Comparison of ENCODE assay signal across 8 cellular contexts in the genomic region with DNA sequence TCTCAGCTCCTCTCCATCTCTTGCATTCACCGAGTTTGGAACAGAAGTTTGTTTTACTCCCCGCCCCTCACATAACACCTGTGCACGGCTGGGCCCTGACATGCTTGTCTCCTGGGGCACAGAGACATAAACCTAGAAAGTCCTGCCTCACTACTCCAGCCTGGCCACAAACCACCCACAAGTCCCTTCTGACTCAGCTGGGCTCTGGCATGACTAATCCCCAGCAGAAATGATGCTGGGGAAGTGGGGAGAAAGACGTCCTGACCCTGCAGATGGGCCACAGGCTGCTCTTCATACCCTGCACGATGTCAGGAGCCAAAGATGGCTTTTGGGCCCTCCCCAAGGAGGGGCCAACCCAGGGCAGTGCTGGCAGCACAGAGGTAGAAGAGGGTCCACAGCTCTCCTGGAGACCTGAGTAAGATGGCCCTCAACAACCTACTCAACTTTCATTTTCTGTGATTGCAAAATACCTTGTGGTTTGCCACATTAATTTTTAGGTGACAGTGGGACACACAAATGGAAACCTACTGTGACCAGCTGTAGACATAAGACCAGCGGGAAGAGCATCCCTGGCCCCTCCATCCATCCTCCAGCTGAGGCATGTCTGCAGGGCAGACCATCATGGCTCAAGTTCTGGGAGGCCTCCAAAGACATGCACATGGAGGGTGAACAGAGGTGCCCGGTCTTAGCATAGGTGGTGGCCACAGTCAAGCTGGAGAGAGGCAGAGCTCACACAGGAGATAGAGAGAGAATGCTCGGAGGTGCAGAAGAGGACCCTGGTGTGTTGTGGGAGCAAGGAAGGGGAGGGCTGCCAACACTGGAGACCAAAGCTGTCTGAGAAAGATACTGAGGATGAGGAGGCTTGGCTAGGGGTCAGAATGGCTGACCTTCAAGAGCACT. TPM values are rescaled to one million over a fixed set of nuclear protein-coding genes. Genes with fewer than 3 reads are reported as not detected.
DNase-seq lines count a peak whose midpoint lies in the region; ATAC-seq and TF ChIP-seq lines count a peak whose summit lies in the region.

No MANE protein-coding gene starts in this region.

- POLR2A ChIA-PET in CD8-positive, alpha-beta T cell (lab: Charles Lee): interaction anchor here (0.7 to 1.6 kb wide), 5 partner anchors 15 to 97 kb away, joined by 3 to 10 read pairs (median 3); no protein-coding TSS in a partner anchor

- H3K27ac Mint-ChIP-seq in CD8-positive, alpha-beta T cell: peak overlapping the region; percentile 88

- DNase-seq in CD8-positive, alpha-beta T cell: peak in 6 of 7 experiments; percentile 41 to 74 (median 64)
- peak; percentile 92 for DNase-seq in HPDE6-E6E7 (ENCODE audit: extremely low spot score)
- peak; percentile 70 for DNase-seq in activated CD4-positive, CD25-positive, alpha-beta regulatory T cell treated with anti-CD3 and anti-CD28 coated beads, Interleukin-2, amount 50 U/mL, for 72 hours
- DNase-seq in effector CD4-positive, alpha-beta T cell: peak; percentile 40
- DNase-seq in stimulated activated CD4-positive, alpha-beta T cell treated with anti-CD3 and anti-CD28 coated beads, Interleukin-4, amount 100 ng/mL, for 4 hours: peak; percentile 49 to 73
- DNase-seq in NCI-H345 (lab: John Stamatoyannopoulos, UW): no peak
- no peak for DNase-seq in SK-N-DZ (ENCODE audit: low spot score)

- H3K9me3 Mint-ChIP-seq in CD8-positive, alpha-beta T cell: no peaks in the 10 kb centered on the region

- H3K27me3 ChIP-seq in CD8-positive, alpha-beta T cell (ENCODE audit: insufficient read depth, low read length): no peaks in the 10 kb centered on the region

- no peaks in the 10 kb centered on the region for H3K9me3 ChIP-seq in CD8-positive, alpha-beta T cell (ENCODE audit: low read length)

- H3K4me1 ChIP-seq in CD8-positive, alpha-beta T cell (ENCODE audit: insufficient read depth, low read length): peaks cover 46% of the 10 kb centered on the region

- H3K4me3 Mint-ChIP-seq in CD8-positive, alpha-beta T cell: no peak overlapping the region

- H3K4me3 ChIP-seq in CD8-positive, alpha-beta T cell (ENCODE audit: low read depth, low read length): no peak overlapping the region

- CTCF ChIA-PET in CD8-positive, alpha-beta T cell (lab: Charles Lee): interaction anchor here (1.0 to 2.4 kb wide), 6 partner anchors 8 to 41 kb away, joined by 3 to 8 read pairs (median 4); a partner anchor contains a TSS

- peaks cover 70% of the 10 kb centered on the region for H3K36me3 Mint-ChIP-seq in CD8-positive, alpha-beta T cell

- H3K4me1 Mint-ChIP-seq in CD8-positive, alpha-beta T cell (ENCODE audit: low read depth): peaks cover 56% of the 10 kb centered on the region

- TF ChIP-seq CTCF in CD8-positive, alpha-beta T cell (IDR thresholded peaks at IDR 0.05): no peak

- intact Hi-C loops in CD8-positive, alpha-beta T cell (cut with DNase I, micrococcal nuclease): no loop called here

- no peak overlapping the region for H3K27ac ChIP-seq in CD8-positive, alpha-beta T cell (ENCODE audit: low read depth, low read length)

- peak; percentile 68 for ATAC-seq in CD8-positive, alpha-beta T cell
- peak; percentile 95 for ATAC-seq in GM21515 (IDR thresholded peaks at IDR 0.05; ENCODE audit: unreplicated experiment)

- no peaks in the 10 kb centered on the region for H3K27me3 Mint-ChIP-seq in CD8-positive, alpha-beta T cell (ENCODE audit: low read depth)

- H3K36me3 ChIP-seq in CD8-positive, alpha-beta T cell (ENCODE audit: insufficient read depth, low read length): peaks cover 15% of the 10 kb centered on the region

RNA-seq across cellular contexts. Expression of a gene that starts 40.0 kb away (rescaled TPM):
- 10 to 100 TPM; 66.6 to 67.9 TPM for total RNA-seq in CD8-positive, alpha-beta T cell
- polyA plus RNA-seq in SK-N-DZ (2014; cell fraction: cytosol; rRNA removed): 14.4 and 17.3 TPM in 2 replicates
- 33.4 and 46.5 TPM in 2 replicates for polyA plus RNA-seq in SK-N-DZ (2014; cell fraction: nucleus; rRNA removed)

Comparison
In these comparisons a context has a peak if more than half of its experiments do, and no peak if none do; other contexts are left out.
1. DNase-seq: peak in CD8-positive, alpha-beta T cell (6 of 7), HPDE6-E6E7 (single experiment), activated CD4-positive, CD25-positive, alpha-beta regulatory T cell treated with anti-CD3 and anti-CD28 coated beads, Interleukin-2, amount 50 U/mL, for 72 hours (single experiment), effector CD4-positive, alpha-beta T cell (single experiment) and stimulated activated CD4-positive, alpha-beta T cell treated with anti-CD3 and anti-CD28 coated beads, Interleukin-4, amount 100 ng/mL, for 4 hours (2 of 2); none in NCI-H345 (single experiment) and SK-N-DZ (single experiment).